In genomic region chr10:132293416-132294195, GRCh38 we compare ENCODE assay signal across 15 cellular contexts. TPM values are rescaled to one million over a fixed set of nuclear protein-coding genes. Genes with fewer than 3 reads are reported as not detected.
A peak's percentile ranks its signal among the peaks of the same experiment; 100 is the strongest.
DNase-seq lines count a peak whose midpoint lies in the region; ATAC-seq and TF ChIP-seq lines count a peak whose summit lies in the region.
"Had no signal": no experiment of that assay in that cellular context is flagged by ENCODE, and none has a peak within 500 bp of the region (broad histone marks: within the 10 kb centered on the region; RNA-seq: fewer than 3 reads in every experiment).

No MANE protein-coding gene starts in this region.

- no peak for DNase-seq in stimulated activated naive CD8-positive, alpha-beta T cell treated with anti-CD3 and anti-CD28 coated beads, Interleukin-15, amount 100 ng/mL, for 72 hours
- no peak for DNase-seq in stimulated activated naive CD8-positive, alpha-beta T cell treated with anti-CD3 and anti-CD28 coated beads, Interleukin-15, Interleukin-2, amounts not matched to agents 100 U/mL and 50 U/mL, for 24 hours
- DNase-seq in endodermal cell (peak; percentile 71), lower lobe of right lung (peak; percentile 39), aorta (peak; percentile 39 to 61), natural killer cell (no peak)
- DNase-seq: activated CD4-positive, alpha-beta memory T cell treated with anti-CD3 and anti-CD28 coated beads for 36 hours; activated naive CD4-positive, alpha-beta T cell treated with anti-CD3 and anti-CD28 coated beads, Interleukin-2, amount 50 U/mL, for 16 hours; central memory CD4-positive, alpha-beta T cell; GM23248; NCI-H1930 had no signal

- ATAC-seq in stimulated activated naive CD8-positive, alpha-beta T cell treated with anti-CD3 and anti-CD28 coated beads, Interleukin-15, amount 100 ng/mL, for 72 hours: peak; percentile 14
- ATAC-seq in stimulated activated naive CD8-positive, alpha-beta T cell treated with anti-CD3 and anti-CD28 coated beads, Interleukin-15, Interleukin-2, amounts not matched to agents 100 U/mL and 50 U/mL, for 24 hours: no peak
- peak in 1 of 2 donors; percentile 21 for ATAC-seq in lower lobe of right lung
- ATAC-seq in aorta (ENCODE audit: low FRiP score): no peak
- no peak for ATAC-seq in GM19324 (IDR thresholded peaks at IDR 0.05; ENCODE audit: low FRiP score, unreplicated experiment)
- no peak for ATAC-seq in GM21423 (IDR thresholded peaks at IDR 0.05; ENCODE audit: unreplicated experiment)
- ATAC-seq in natural killer cell: no peak

- no peak overlapping the region for H3K27ac Mint-ChIP-seq in stimulated activated naive CD8-positive, alpha-beta T cell treated with anti-CD3 and anti-CD28 coated beads, Interleukin-15, amount 100 ng/mL, for 72 hours
- H3K27ac Mint-ChIP-seq in endodermal cell: no peak overlapping the region
- no peak overlapping the region for H3K27ac Mint-ChIP-seq in natural killer cell
- H3K27ac Mint-ChIP-seq: activated CD4-positive, alpha-beta memory T cell treated with anti-CD3 and anti-CD28 coated beads for 36 hours had no signal

- H3K4me1 Mint-ChIP-seq in stimulated activated naive CD8-positive, alpha-beta T cell treated with anti-CD3 and anti-CD28 coated beads, Interleukin-15, amount 100 ng/mL, for 72 hours: peaks cover 7% of the 10 kb centered on the region
- H3K4me1 Mint-ChIP-seq in endodermal cell (no peaks in the 10 kb centered on the region), natural killer cell (peaks cover 17 to 20% of the 10 kb centered on the region in 2 donors)

- H3K9me3 ChIP-seq in endodermal cell (ENCODE audit: control insufficient read depth, low read length): no peaks in the 10 kb centered on the region
- peaks cover 7% of the 10 kb centered on the region for H3K9me3 ChIP-seq in lower lobe of right lung
- H3K9me3 ChIP-seq in aorta (ENCODE audit: control insufficient read depth, low read length): no peaks in the 10 kb centered on the region
- H3K9me3 ChIP-seq: prostate gland had no signal

- H3K4me1 ChIP-seq in endodermal cell (ENCODE audit: control insufficient read depth, insufficient read depth, low read length) (no peaks in the 10 kb centered on the region), lower lobe of right lung (no peaks in the 10 kb centered on the region), aorta (ENCODE audit: control insufficient read depth in 1 of 2, insufficient read depth in 2 of 2, low read length in 2 of 2) (no peaks in the 10 kb centered on the region)
- H3K4me1 ChIP-seq: prostate gland had no signal

- 66 to 75% methylated on average over 18 to 26 of the region's 26 CpGs for WGBS in endodermal cell (ENCODE audit: insufficient coverage in 1 of 2, insufficient read length in 1 of 2), 2 experiments
- 43 to 45% methylated on average over 26 of the region's 26 CpGs for WGBS in aorta, 2 donors

- no peaks in the 10 kb centered on the region for H3K27me3 Mint-ChIP-seq in stimulated activated naive CD8-positive, alpha-beta T cell treated with anti-CD3 and anti-CD28 coated beads, Interleukin-15, amount 100 ng/mL, for 72 hours
- H3K27me3 Mint-ChIP-seq in endodermal cell (ENCODE audit: insufficient read depth) (no peaks in the 10 kb centered on the region), natural killer cell (ENCODE audit: low read depth in 2 of 2) (peaks cover 0 to 3% of the 10 kb centered on the region in 2 donors)
- H3K27me3 Mint-ChIP-seq: activated CD4-positive, alpha-beta memory T cell treated with anti-CD3 and anti-CD28 coated beads for 36 hours had no signal

- H3K4me3 ChIP-seq in endodermal cell (ENCODE audit: low read length) (no peak overlapping the region), lower lobe of right lung (no peak overlapping the region), aorta (ENCODE audit: low read length in 2 of 2) (no peak overlapping the region)
- H3K4me3 ChIP-seq: GM23248, prostate gland had no signal

- H3K27ac ChIP-seq in endodermal cell (ENCODE audit: low read depth, low read length): no peak overlapping the region
- H3K27ac ChIP-seq in lower lobe of right lung: no peak overlapping the region
- H3K27ac ChIP-seq in aorta (ENCODE audit: low read depth in 1 of 2, low read length in 2 of 2): no peak overlapping the region
- H3K27ac ChIP-seq: epithelial cell of prostate, GM23248, prostate gland had no signal

- no peak for TF ChIP-seq CTCF in endodermal cell (conservative IDR thresholded peaks at IDR 0.05)
- no peak for TF ChIP-seq CTCF in lower lobe of right lung (IDR thresholded peaks at IDR 0.05)
- TF ChIP-seq CTCF in natural killer cell (IDR thresholded peaks at IDR 0.05): no peak

- no peak overlapping the region for H3K9ac ChIP-seq in endodermal cell (ENCODE audit: extremely low read depth, low read length, poor library complexity, severe bottlenecking)
- H3K9ac ChIP-seq: GM23248 had no signal

- H3K36me3 Mint-ChIP-seq in endodermal cell (ENCODE audit: low read depth) (no peaks in the 10 kb centered on the region), natural killer cell (no peaks in the 10 kb centered on the region)
- H3K36me3 Mint-ChIP-seq: activated CD4-positive, alpha-beta memory T cell treated with anti-CD3 and anti-CD28 coated beads for 36 hours had no signal

- H3K36me3 ChIP-seq in endodermal cell (ENCODE audit: control insufficient read depth, insufficient read depth, low read length): no peaks in the 10 kb centered on the region
- no peaks in the 10 kb centered on the region for H3K36me3 ChIP-seq in lower lobe of right lung
- no peaks in the 10 kb centered on the region for H3K36me3 ChIP-seq in aorta (ENCODE audit: control insufficient read depth in 1 of 2, insufficient read depth in 2 of 2, low read length in 1 of 2)
- H3K36me3 ChIP-seq: prostate gland had no signal

- intact Hi-C loops in lower lobe of right lung (cut with DNase I) (no loop called here), aorta (cut with DNase I) (loop anchor here in 1 of 2 donors (5.0 kb wide), 1 partner anchor 469 kb away; no protein-coding TSS in a partner anchor), natural killer cell (cut with micrococcal nuclease) (no loop called here)

- no peaks in the 10 kb centered on the region for H3K27me3 ChIP-seq in endodermal cell (ENCODE audit: control insufficient read depth, insufficient read depth, low read length, poor library complexity, severe bottlenecking)
- H3K27me3 ChIP-seq in lower lobe of right lung (ENCODE audit: low read depth): no peaks in the 10 kb centered on the region
- no peaks in the 10 kb centered on the region for H3K27me3 ChIP-seq in aorta (ENCODE audit: control insufficient read depth in 1 of 2, insufficient read depth in 2 of 2, low read length in 1 of 2)

- no peak overlapping the region for H3K4me3 Mint-ChIP-seq in stimulated activated naive CD8-positive, alpha-beta T cell treated with anti-CD3 and anti-CD28 coated beads, Interleukin-15, amount 100 ng/mL, for 72 hours
- H3K4me3 Mint-ChIP-seq in endodermal cell (no peak overlapping the region), natural killer cell (no peak overlapping the region)
- H3K4me3 Mint-ChIP-seq: activated CD4-positive, alpha-beta memory T cell treated with anti-CD3 and anti-CD28 coated beads for 36 hours had no signal

- H3K9me3 Mint-ChIP-seq in stimulated activated naive CD8-positive, alpha-beta T cell treated with anti-CD3 and anti-CD28 coated beads, Interleukin-15, amount 100 ng/mL, for 72 hours: no peaks in the 10 kb centered on the region
- H3K9me3 Mint-ChIP-seq in endodermal cell (no peaks in the 10 kb centered on the region), natural killer cell (no peaks in the 10 kb centered on the region)
- H3K9me3 Mint-ChIP-seq: activated CD4-positive, alpha-beta memory T cell treated with anti-CD3 and anti-CD28 coated beads for 36 hours had no signal

RNA-seq across cellular contexts. Expression of gene STK32C, which starts 14.1 kb away (rescaled TPM):
- total RNA-seq in endodermal cell (1 to 10 TPM; 8.4 to 9.9 TPM), lower lobe of right lung (14.1 TPM), aorta (10 to 100 TPM in 1 of 2 donors, 1 to 10 TPM in 1; 7.1 to 12.2 TPM), natural killer cell (10 to 100 TPM; 12.7 to 22.1 (median 17.9) TPM)
- polyA plus RNA-seq in endodermal cell (2013, experiment 1 of 2): 20.9 TPM
- polyA plus RNA-seq in endodermal cell (2013, experiment 2 of 2): 18.8 TPM
- polyA plus RNA-seq in aorta: 10 to 100 TPM in 1 of 2 donors, 1 to 10 TPM in 1; 4.9 to 12.4 TPM

RNA-seq across cellular contexts. Expression of gene LRRC27, which starts 38.4 kb away (rescaled TPM):
- total RNA-seq in endodermal cell (10 to 100 TPM; 10.3 to 14.6 TPM), lower lobe of right lung (15.5 TPM), aorta (10 to 100 TPM in 1 of 2 donors, 1 to 10 TPM in 1; 4.6 to 11.7 TPM), natural killer cell (10 to 100 TPM in 1 of 3 donors, 1 to 10 TPM in 2; 8.1 to 22.5 (median 9.9) TPM)
- 12.8 TPM for polyA plus RNA-seq in endodermal cell (2013, experiment 1 of 2)
- polyA plus RNA-seq in endodermal cell (2013, experiment 2 of 2): 12.3 TPM
- polyA plus RNA-seq in aorta: 1 to 10 TPM; 3.1 to 9.0 TPM

Comparison
In these comparisons a context has a peak if more than half of its experiments do, and no peak if none do; other contexts are left out.
1. DNase-seq: peak in endodermal cell (single experiment), lower lobe of right lung (single experiment) and aorta (2 of 2); none in stimulated activated naive CD8-positive, alpha-beta T cell treated with anti-CD3 and anti-CD28 coated beads, Interleukin-15, amount 100 ng/mL, for 72 hours (0 of 2), stimulated activated naive CD8-positive, alpha-beta T cell treated with anti-CD3 and anti-CD28 coated beads, Interleukin-15, Interleukin-2, amounts not matched to agents 100 U/mL and 50 U/mL, for 24 hours (single experiment) and natural killer cell (single experiment).